ENCODE assay signal across 8 cellular contexts in genomic region chr12:51047655-51048540, GRCh38.
A peak's percentile ranks its signal among the peaks of the same experiment; 100 is the strongest.
DNase-seq lines count a peak whose midpoint lies in the region; ATAC-seq and TF ChIP-seq lines count a peak whose summit lies in the region.

TSS of gene LETMD1 (plus strand) at chr12:51048327. CDS start at chr12:51048357, 30 bp downstream.

- H3K36me3 ChIP-seq in SK-N-MC (ENCODE audit: insufficient read depth, low read length) = peaks cover 11% of the 10 kb centered on the region

- peak within 1 kb of the TSS; percentile 69 for H3K27ac ChIP-seq in SK-N-MC

- no peaks in the 10 kb centered on the region for H3K9me3 ChIP-seq in SK-N-MC (ENCODE audit: low read depth, low read length)

- POLR2A ChIA-PET in GM10248 (lab: Yijun Ruan, JAX) = no interaction called here

- CTCF ChIA-PET in GM10248 (lab: Yijun Ruan, JAX) = interaction anchor here (0.7 to 5.4 kb wide), 12 partner anchors 11 to 293 kb away, joined by 3 to 20 read pairs (median 3); partner anchors contain the start of gene DAZAP2
- CTCF ChIA-PET in activated naive CD4-positive, alpha-beta T cell treated with anti-CD3 and anti-CD28 coated beads, Interleukin-2, amount 10 ng/mL, durations not matched to agents 7 days and 5 days (lab: Charles Lee) = interaction anchor here (0.8 to 2.1 kb wide), 8 partner anchors 20 to 296 kb away, joined by 3 to 6 read pairs (median 4); partner anchors contain the start of gene SLC11A2

- H3K4me3 Mint-ChIP-seq in activated naive CD4-positive, alpha-beta T cell treated with anti-CD3 and anti-CD28 coated beads, Interleukin-2, amount 10 ng/mL, durations not matched to agents 7 days and 5 days = peak within 1 kb of the TSS; percentile 94

- peaks cover 36% of the 10 kb centered on the region for H3K4me1 Mint-ChIP-seq in activated naive CD4-positive, alpha-beta T cell treated with anti-CD3 and anti-CD28 coated beads, Interleukin-2, amount 10 ng/mL, durations not matched to agents 7 days and 5 days

- peak; percentile 87 for TF ChIP-seq POLR2A in NB4 (IDR thresholded peaks at IDR 0.05; ENCODE audit: extremely low read depth, insufficient read length)

- DNase-seq in GM10248 (ENCODE audit: extremely low spot score) (peak; percentile 94), NB4 (ENCODE audit: low read depth) (peak; percentile 99), SK-N-MC (ENCODE audit: low read depth, low spot score) (peak; percentile 98), germinal center (ENCODE audit: low spot score) (peak; percentile 96), non-pigmented ciliary epithelial cell (ENCODE audit: low read depth) (peak; percentile 97), superior temporal gyrus (ENCODE audit: extremely low spot score) (peak; percentile 100)
- peak; percentile 95 for DNase-seq in activated naive CD4-positive, alpha-beta T cell treated with anti-CD3 and anti-CD28 coated beads, Interleukin-2, amount 10 ng/mL, durations not matched to agents 7 days and 5 days

- H3K9ac ChIP-seq in SK-N-MC (ENCODE audit: insufficient read length) = peak within 1 kb of the TSS; percentile 96

- H3K4me3 ChIP-seq in NB4 (ENCODE audit: low read depth, low read length) = peak within 1 kb of the TSS; percentile 96
- peak within 1 kb of the TSS; percentile 90 for H3K4me3 ChIP-seq in SK-N-MC

- no peaks in the 10 kb centered on the region for H3K9me3 Mint-ChIP-seq in activated naive CD4-positive, alpha-beta T cell treated with anti-CD3 and anti-CD28 coated beads, Interleukin-2, amount 10 ng/mL, durations not matched to agents 7 days and 5 days

- H3K36me3 Mint-ChIP-seq in activated naive CD4-positive, alpha-beta T cell treated with anti-CD3 and anti-CD28 coated beads, Interleukin-2, amount 10 ng/mL, durations not matched to agents 7 days and 5 days = peaks cover 12% of the 10 kb centered on the region

- TF ChIP-seq CTCF in GM10248 (IDR thresholded peaks at IDR 0.05; ENCODE audit: control extremely low read depth, extremely low read depth, low read depth, missing control alignments) = peak; percentile 92
- TF ChIP-seq CTCF in NB4 (IDR thresholded peaks at IDR 0.05; ENCODE audit: low read depth, low read length) = peak; percentile 88

- no peaks in the 10 kb centered on the region for H3K27me3 Mint-ChIP-seq in activated naive CD4-positive, alpha-beta T cell treated with anti-CD3 and anti-CD28 coated beads, Interleukin-2, amount 10 ng/mL, durations not matched to agents 7 days and 5 days

- peak within 1 kb of the TSS; percentile 87 for H3K27ac Mint-ChIP-seq in activated naive CD4-positive, alpha-beta T cell treated with anti-CD3 and anti-CD28 coated beads, Interleukin-2, amount 10 ng/mL, durations not matched to agents 7 days and 5 days

- peak; percentile 96 for ATAC-seq in HG02571 (IDR thresholded peaks at IDR 0.05; ENCODE audit: unreplicated experiment)

Comparison
In these comparisons a context has a peak if more than half of its experiments do, and no peak if none do; other contexts are left out.
1. Peak in every context shown above with its lines: DNase-seq, ATAC-seq, H3K4me3 ChIP-seq and H3K27ac ChIP-seq.